8 cellular contexts compared by ENCODE assay signal in genomic region chr11:1486054-1486825, GRCh38. TPM values are rescaled to one million over a fixed set of nuclear protein-coding genes. Genes with fewer than 3 reads are reported as not detected.
DNase-seq lines count a peak whose midpoint lies in the region; TF ChIP-seq lines count a peak whose summit lies in the region.

MOB2 (minus strand) TSS chr11:1486779; CDS start chr11:1486556, 223 bp downstream.

- peaks cover 36% of the 10 kb centered on the region for H3K4me1 Mint-ChIP-seq in activated T-cell treated with anti-CD3 and anti-CD28 coated beads, Interleukin-2, amount 50 U/mL, for 24 hours (ENCODE audit: low read depth)

- H2BK15ac ChIP-seq in mesenchymal stem cell (ENCODE audit: low read depth, poor library complexity, severe bottlenecking) = peak within 1 kb of the TSS; percentile 6

- H3K27ac ChIP-seq in colonic mucosa = peak within 1 kb of the TSS; percentile 72
- no peak within 1 kb of the TSS for H3K27ac ChIP-seq in mesenchymal stem cell (ENCODE audit: low read length, poor library complexity, severe bottlenecking)

- no peak within 1 kb of the TSS for H3K23ac ChIP-seq in mesenchymal stem cell (ENCODE audit: low read length in 2 of 2)

- no peak for DNase-seq in activated T-cell treated with anti-CD3 and anti-CD28 coated beads, Interleukin-2, amount 50 U/mL, for 24 hours
- no peak for DNase-seq in activated T-cell treated with anti-CD3 and anti-CD28 coated beads, Interleukin-2, amount 50 U/mL, for 1 hour
- DNase-seq in colonic mucosa (peak; percentile 82), mesenchymal stem cell (no peak), ureter (ENCODE audit: low spot score) (peak; percentile 82), NAMALWA (ENCODE audit: low spot score) (no peak), GF-D8 (lab: John Stamatoyannopoulos, UW) (no peak), NCI-H446 treated with DMSO at 0.1 percent for 48 hours (lab: John Stamatoyannopoulos, UW) (no peak)

- H2AFZ ChIP-seq in mesenchymal stem cell (ENCODE audit: low read depth, low read length) = no peak within 1 kb of the TSS

- H3K36me3 ChIP-seq in colonic mucosa (no peaks in the 10 kb centered on the region), mesenchymal stem cell (ENCODE audit: control insufficient read depth in 1 of 2, insufficient read depth in 2 of 2, low read depth in 1 of 2, low read length in 2 of 2) (peaks cover 0 to 41% of the 10 kb centered on the region in 2 experiments)

- H3K79me1 ChIP-seq in mesenchymal stem cell (replicated peaks; ENCODE audit: low read length, poor library complexity, severe bottlenecking) = peaks cover 84% of the 10 kb centered on the region

- peak within 1 kb of the TSS; percentile 0 to 64 for H3K9ac ChIP-seq in colonic mucosa (ENCODE audit: low read depth in 2 of 2, low read length in 2 of 2)
- peak within 1 kb of the TSS; percentile 49 for H3K9ac ChIP-seq in mesenchymal stem cell (ENCODE audit: low read length)

- no peak within 1 kb of the TSS for H3K4me3 Mint-ChIP-seq in activated T-cell treated with anti-CD3 and anti-CD28 coated beads, Interleukin-2, amount 50 U/mL, for 24 hours

- peak within 1 kb of the TSS in 1 of 2 experiments; percentile 41 for H3K14ac ChIP-seq in mesenchymal stem cell (ENCODE audit: low read length in 2 of 2)

- no peak within 1 kb of the TSS for H2BK120ac ChIP-seq in mesenchymal stem cell (ENCODE audit: low read depth, low read length)

- peaks cover 21% of the 10 kb centered on the region for H3K4me1 ChIP-seq in colonic mucosa
- H3K4me1 ChIP-seq in mesenchymal stem cell (ENCODE audit: control insufficient read depth, insufficient read depth, low read depth, low read length) = peaks cover 43% of the 10 kb centered on the region

- H3K4me2 ChIP-seq in mesenchymal stem cell (ENCODE audit: low read length, poor library complexity, severe bottlenecking) = peak within 1 kb of the TSS; percentile 31

- H3K4me3 ChIP-seq in colonic mucosa (peak within 1 kb of the TSS; percentile 8), mesenchymal stem cell (ENCODE audit: insufficient read depth in 1 of 2, low read depth in 1 of 2, low read length in 2 of 2) (peak within 1 kb of the TSS in 1 of 2 experiments; percentile 14)

- WGBS in mesenchymal stem cell = 91% methylated on average over 31 of the region's 31 CpGs

- no peak within 1 kb of the TSS for H3K18ac ChIP-seq in mesenchymal stem cell (ENCODE audit: low read depth in 1 of 2, low read length in 2 of 2)

- no peaks in the 10 kb centered on the region for H3K9me3 Mint-ChIP-seq in activated T-cell treated with anti-CD3 and anti-CD28 coated beads, Interleukin-2, amount 50 U/mL, for 24 hours

- no peak within 1 kb of the TSS for H2BK5ac ChIP-seq in mesenchymal stem cell (ENCODE audit: low read depth, low read length, poor library complexity, severe bottlenecking)

- H3K27ac Mint-ChIP-seq in activated T-cell treated with anti-CD3 and anti-CD28 coated beads, Interleukin-2, amount 50 U/mL, for 24 hours = peak within 1 kb of the TSS; percentile 76

- TF ChIP-seq CTCF in colonic mucosa (IDR thresholded peaks at IDR 0.05) = no peak

- peaks cover 5% of the 10 kb centered on the region for H3K36me3 Mint-ChIP-seq in activated T-cell treated with anti-CD3 and anti-CD28 coated beads, Interleukin-2, amount 50 U/mL, for 24 hours (ENCODE audit: low read depth)

- H3K27me3 ChIP-seq in colonic mucosa = no peaks in the 10 kb centered on the region
- H3K27me3 ChIP-seq in mesenchymal stem cell (ENCODE audit: control insufficient read depth in 1 of 2, insufficient read depth in 1 of 2, low read length in 2 of 2) = no peaks in the 10 kb centered on the region

- no peak within 1 kb of the TSS for H3K4ac ChIP-seq in mesenchymal stem cell (ENCODE audit: low read depth in 1 of 2, low read length in 2 of 2)

- no peak within 1 kb of the TSS for H2AK5ac ChIP-seq in mesenchymal stem cell (ENCODE audit: low read length, severe bottlenecking)

- H3K9me3 ChIP-seq in colonic mucosa (no peaks in the 10 kb centered on the region), mesenchymal stem cell (ENCODE audit: control insufficient read depth, low read length) (no peaks in the 10 kb centered on the region)

- H4K8ac ChIP-seq in mesenchymal stem cell (ENCODE audit: low read length) = no peak within 1 kb of the TSS

- H2BK12ac ChIP-seq in mesenchymal stem cell (ENCODE audit: low read length in 2 of 2) = no peak within 1 kb of the TSS

- intact Hi-C loops in colonic mucosa (cut with DNase I) = no loop called here

- H4K91ac ChIP-seq in mesenchymal stem cell (ENCODE audit: low read length) = no peak within 1 kb of the TSS

- no peaks in the 10 kb centered on the region for H3K27me3 Mint-ChIP-seq in activated T-cell treated with anti-CD3 and anti-CD28 coated beads, Interleukin-2, amount 50 U/mL, for 24 hours

RNA-seq across cellular contexts. Expression of gene MOB2, which starts in this region (rescaled TPM):
- 10 to 100 TPM; 41.6 to 49.2 TPM for total RNA-seq in colonic mucosa
- polyA plus RNA-seq in mesenchymal stem cell (2013, experiment 1 of 2) = 10.6 TPM
- 10.7 TPM for polyA plus RNA-seq in mesenchymal stem cell (2013, experiment 2 of 2)
- total RNA-seq in ureter = 61.5 TPM

Comparison
In these comparisons a context has a peak if more than half of its experiments do, and no peak if none do; other contexts are left out.
1. DNase-seq: peak in colonic mucosa (single experiment) and ureter (single experiment); none in activated T-cell treated with anti-CD3 and anti-CD28 coated beads, Interleukin-2, amount 50 U/mL, for 24 hours (single experiment), activated T-cell treated with anti-CD3 and anti-CD28 coated beads, Interleukin-2, amount 50 U/mL, for 1 hour (single experiment), mesenchymal stem cell (single experiment), NAMALWA (single experiment), GF-D8 (single experiment) and NCI-H446 treated with DMSO at 0.1 percent for 48 hours (single experiment).